In the genomic region with DNA sequence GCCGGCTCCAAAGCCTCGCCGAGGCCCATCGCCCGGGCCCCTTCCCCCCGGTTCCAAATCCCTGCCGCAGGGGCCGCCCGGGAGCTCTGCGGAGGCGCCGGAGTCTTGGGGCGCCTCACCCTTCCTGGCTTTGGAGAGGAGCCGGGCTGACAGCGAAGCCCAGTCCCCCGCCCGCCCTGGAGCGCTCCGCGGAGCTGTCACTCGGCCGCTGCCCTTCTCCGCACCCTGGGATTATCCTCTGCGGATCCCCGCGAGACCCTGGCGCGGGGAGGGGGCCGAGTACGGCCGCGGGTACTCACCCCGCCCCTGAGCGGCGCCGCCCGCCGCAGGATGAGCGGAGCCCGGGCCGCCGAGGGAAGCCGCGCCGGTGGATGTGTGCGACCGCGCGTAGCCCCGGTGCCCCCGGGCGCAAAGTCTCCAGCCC, we compare ENCODE assay signal across 8 cellular contexts. TPM values are rescaled to one million over a fixed set of nuclear protein-coding genes. Genes with fewer than 3 reads are reported as not detected.
DNase-seq lines count a peak whose midpoint lies in the region; ATAC-seq and TF ChIP-seq lines count a peak whose summit lies in the region.

No MANE protein-coding gene starts in this region.

- 5% methylated on average over 25 of the region's 52 CpGs; no CpG with 5 or more reads in 1 of the 2 donors for WGBS in transverse colon (ENCODE audit: low coverage in 1 of 2), 2 donors

- no TSS peak for BruUV-seq in MCF 10A (replicated peaks; lab: Mats Ljungman, UMichigan)

- H3K27ac ChIP-seq in left lung = no peak overlapping the region
- no peak overlapping the region for H3K27ac ChIP-seq in transverse colon

- no peaks in the 10 kb centered on the region for H3K36me3 ChIP-seq in left lung
- H3K36me3 ChIP-seq in transverse colon = no peaks in the 10 kb centered on the region

- H3K27me3 Mint-ChIP-seq in MCF 10A (ENCODE audit: insufficient read depth, unreplicated experiment) = peaks cover 44% of the 10 kb centered on the region
- peaks cover 43 to 65% (median 57%) of the 10 kb centered on the region in 3 donors for H3K27me3 Mint-ChIP-seq in CD14-positive monocyte (ENCODE audit: low read depth in 3 of 3)

- ATAC-seq in HG02759 (IDR thresholded peaks at IDR 0.05; ENCODE audit: unreplicated experiment) = peak; percentile 50
- peak; percentile 69 for ATAC-seq in left lung

- no peak overlapping the region for H3K27ac Mint-ChIP-seq in MCF 10A (ENCODE audit: low read depth, unreplicated experiment)
- H3K27ac Mint-ChIP-seq in CD14-positive monocyte = no peak overlapping the region

- POLR2A ChIA-PET in MCF 10A (lab: Yijun Ruan, JAX) = no interaction called here

- H3K4me1 Mint-ChIP-seq in MCF 10A (ENCODE audit: insufficient read depth, unreplicated experiment) (no peaks in the 10 kb centered on the region), CD14-positive monocyte (no peaks in the 10 kb centered on the region)

- DNase-seq in AG08396 (ENCODE audit: low spot score) (peak; percentile 39), MCF 10A (ENCODE audit: unreplicated experiment) (peak; percentile 3), left lung (peak in 1 of 2 donors; percentile 79), transverse colon (no peak), CD14-positive monocyte (ENCODE audit: low spot score) (no peak)
- no peak for DNase-seq in stimulated activated CD4-positive, alpha-beta T cell treated with anti-CD3 and anti-CD28 coated beads, Interleukin-4, amount 100 ng/mL, for 4 hours
- DNase-seq in stimulated activated CD4-positive, alpha-beta T cell treated with anti-CD3 and anti-CD28 coated beads, Interleukin-2, amount 100 ng/mL, for 48 hours = no peak

- H3K9me3 Mint-ChIP-seq in MCF 10A (ENCODE audit: unreplicated experiment) (peaks cover 15% of the 10 kb centered on the region), CD14-positive monocyte (peaks cover 5 to 30% (median 20%) of the 10 kb centered on the region in 7 donors)

- H3K9me3 ChIP-seq in left lung = peaks cover 0 to 15% of the 10 kb centered on the region in 2 donors
- peaks cover 0 to 7% of the 10 kb centered on the region in 2 donors for H3K9me3 ChIP-seq in transverse colon

- H3K27me3 ChIP-seq in left lung (peaks cover 44 to 62% of the 10 kb centered on the region in 2 donors), transverse colon (peaks cover 70% of the 10 kb centered on the region)

- no peaks in the 10 kb centered on the region for H3K36me3 Mint-ChIP-seq in MCF 10A (ENCODE audit: insufficient read depth, unreplicated experiment)
- H3K36me3 Mint-ChIP-seq in CD14-positive monocyte = peaks cover 0 to 3% of the 10 kb centered on the region in 2 donors

- intact Hi-C loops in MCF 10A (cut with micrococcal nuclease) = no loop called here
- intact Hi-C loops in left lung (cut with DNase I) = no loop called here
- intact Hi-C loops in transverse colon (cut with DNase I; ENCODE audit: low total_unique reads) = no loop called here
- intact Hi-C loops in CD14-positive monocyte (cut with micrococcal nuclease) = no loop called here

- no peak for TF ChIP-seq CTCF in MCF 10A (IDR thresholded peaks at IDR 0.05; ENCODE audit: unreplicated experiment)
- no peak for TF ChIP-seq CTCF in left lung (IDR thresholded peaks at IDR 0.05)
- no peak for TF ChIP-seq CTCF in transverse colon (IDR thresholded peaks at IDR 0.05)
- TF ChIP-seq CTCF in CD14-positive monocyte (IDR thresholded peaks at IDR 0.05) = no peak

- no peak for TF ChIP-seq POLR2A in transverse colon (IDR thresholded peaks at IDR 0.05)

- no peak for TF ChIP-seq EP300 in transverse colon (IDR thresholded peaks at IDR 0.05; ENCODE audit: low read depth)

- H3K4me3 Mint-ChIP-seq in MCF 10A (ENCODE audit: unreplicated experiment) = peak overlapping the region; percentile 68
- peak overlapping the region in 1 of 2 donors; percentile 73 for H3K4me3 Mint-ChIP-seq in CD14-positive monocyte

- peak overlapping the region; percentile 33 to 34 for H3K4me3 ChIP-seq in left lung
- peak overlapping the region in 3 of 4 donors; percentile 20 to 58 (median 42) for H3K4me3 ChIP-seq in transverse colon

- in situ Hi-C loops in transverse colon (cut with MboI; ENCODE audit: low pct_ligation_motif_present in 1 of 4, low pct_unique_long_range_greater_than_20kb in 1 of 4, low sequenced_read_pairs in 3 of 4) = no loop called here

- CTCF ChIA-PET in MCF 10A (lab: Yijun Ruan, JAX) = interaction anchor here (0.6 kb wide), 1 partner anchor 1345 kb away, joined by 3 read pairs; no protein-coding TSS in a partner anchor

- H3K4me1 ChIP-seq in left lung (peaks cover 0 to 6% of the 10 kb centered on the region in 2 donors), transverse colon (peaks cover 0 to 9% (median 6%) of the 10 kb centered on the region in 4 donors)

RNA-seq across cellular contexts. Expression of gene SNAP91, which starts 0.3 kb away (rescaled TPM):
- total RNA-seq in MCF 10A (2022) (not detected in 2 replicates), left lung (under 1 TPM; 0.05 to 0.20 TPM), transverse colon (1 to 10 TPM in 2 of 4 donors, under 1 TPM in 1, not detected in 1; 0.95 to 3.8 (median 1.5) TPM)
- polyA plus RNA-seq in CD14-positive monocyte = not detected

Comparison
In these comparisons a context has a peak if more than half of its experiments do, and no peak if none do; other contexts are left out.
1. DNase-seq: peak in AG08396 (single experiment) and MCF 10A (single experiment); none in transverse colon (single experiment), CD14-positive monocyte (single experiment), stimulated activated CD4-positive, alpha-beta T cell treated with anti-CD3 and anti-CD28 coated beads, Interleukin-4, amount 100 ng/mL, for 4 hours (0 of 2) and stimulated activated CD4-positive, alpha-beta T cell treated with anti-CD3 and anti-CD28 coated beads, Interleukin-2, amount 100 ng/mL, for 48 hours (0 of 2).